ENCODE assay signal across 21 cellular contexts in the genomic region with DNA sequence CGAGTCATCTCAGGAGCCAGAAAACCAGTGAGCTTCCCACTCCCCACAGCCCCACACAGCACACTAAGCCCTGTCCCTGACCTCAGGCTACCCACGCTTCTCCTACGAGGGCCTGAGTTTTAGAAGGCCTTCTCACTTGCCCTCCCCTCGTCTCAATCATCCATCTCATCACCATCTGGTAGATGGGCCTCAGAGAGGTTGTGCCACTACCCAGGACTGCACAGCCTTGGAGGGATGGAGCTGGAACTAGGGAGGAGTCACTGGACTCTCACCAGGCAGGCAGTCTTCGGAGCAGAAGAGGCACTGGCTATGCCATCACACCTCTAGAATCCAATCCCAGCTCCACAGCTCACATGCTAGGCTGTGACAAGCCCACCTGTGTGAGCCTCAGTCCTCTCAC. TPM values are rescaled to one million over a fixed set of nuclear protein-coding genes. Genes with fewer than 3 reads are reported as not detected.
A peak's percentile ranks its signal among the peaks of the same experiment; 100 is the strongest.
DNase-seq lines count a peak whose midpoint lies in the region; ATAC-seq and TF ChIP-seq lines count a peak whose summit lies in the region.
"Had no signal": no experiment of that assay in that cellular context is flagged by ENCODE, and none has a peak within 500 bp of the region (broad histone marks: within the 10 kb centered on the region; RNA-seq: fewer than 3 reads in every experiment).

No MANE protein-coding gene starts in this region.

- TF ChIP-seq POLR2A in esophagus squamous epithelium (IDR thresholded peaks at IDR 0.05) (no peak), stomach (IDR thresholded peaks at IDR 0.05) (no peak)

- H3K9me3 ChIP-seq in CD4-positive, CD25-positive, alpha-beta regulatory T cell (ENCODE audit: control insufficient read depth in 2 of 2, low read length in 2 of 2) = no peaks in the 10 kb centered on the region
- no peaks in the 10 kb centered on the region for H3K9me3 ChIP-seq in HEK293 (ENCODE audit: control insufficient read depth, insufficient read depth, low read depth, low read length)
- H3K9me3 ChIP-seq in esophagus squamous epithelium = no peaks in the 10 kb centered on the region
- H3K9me3 ChIP-seq in stomach = no peaks in the 10 kb centered on the region
- H3K9me3 ChIP-seq: psoas muscle had no signal

- WGBS in esophagus squamous epithelium, 2 donors = 90 to 93% methylated on average over 3 to 4 of the region's 5 CpGs
- 89 to 98% (median 92%) methylated on average over 5 of the region's 5 CpGs for WGBS in stomach, 5 donors

- no peaks in the 10 kb centered on the region for H3K9me3 Mint-ChIP-seq in CD4-positive, CD25-positive, alpha-beta regulatory T cell
- no peaks in the 10 kb centered on the region for H3K9me3 Mint-ChIP-seq in nephron progenitor cell
- H3K9me3 Mint-ChIP-seq: activated B cell treated with CpG ODN at 0.5 μM for 24 hours; activated CD4-positive, alpha-beta memory T cell treated with anti-CD3 and anti-CD28 coated beads for 36 hours; activated T-cell treated with anti-CD3 and anti-CD28 coated beads, Interleukin-2, amount 50 U/mL, for 4 hours; brain; neural progenitor cell had no signal

- TF ChIP-seq CTCF in HEK293 (tag by site-specific recombination; IDR thresholded peaks at IDR 0.05) (no peak), esophagus squamous epithelium (IDR thresholded peaks at IDR 0.05) (no peak), stomach (IDR thresholded peaks at IDR 0.05) (no peak), nephron progenitor cell (IDR thresholded peaks at IDR 0.05) (no peak)

- H3K27ac ChIP-seq in CD4-positive, CD25-positive, alpha-beta regulatory T cell (ENCODE audit: insufficient read depth, low read length, poor library complexity, severe bottlenecking) = no peak overlapping the region
- H3K27ac ChIP-seq in HEK293 (ENCODE audit: extremely low read depth, low read depth, low read length) (no peak overlapping the region), esophagus squamous epithelium (peak overlapping the region; percentile 19 to 80 (median 74)), stomach (peak overlapping the region in 4 of 5 donors; percentile 53 to 77 (median 60))
- H3K27ac ChIP-seq: neural progenitor cell, psoas muscle, SK-N-MC had no signal

- intact Hi-C loops in esophagus squamous epithelium (cut with DNase I) (no loop called here), stomach (cut with DNase I; ENCODE audit: low total_unique reads) (no loop called here)

- H3K4me3 Mint-ChIP-seq in CD4-positive, CD25-positive, alpha-beta regulatory T cell = no peak overlapping the region
- H3K4me3 Mint-ChIP-seq in nephron progenitor cell = no peak overlapping the region
- H3K4me3 Mint-ChIP-seq: activated B cell treated with CpG ODN at 0.5 μM for 24 hours; activated CD4-positive, alpha-beta memory T cell treated with anti-CD3 and anti-CD28 coated beads for 36 hours; activated T-cell treated with anti-CD3 and anti-CD28 coated beads, Interleukin-2, amount 50 U/mL, for 4 hours; brain; neural progenitor cell had no signal

- H3K4me1 Mint-ChIP-seq in CD4-positive, CD25-positive, alpha-beta regulatory T cell = peaks cover 4 to 62% (median 40%) of the 10 kb centered on the region in 4 donors
- peaks cover 46% of the 10 kb centered on the region for H3K4me1 Mint-ChIP-seq in nephron progenitor cell

- no peaks in the 10 kb centered on the region for H3K36me3 Mint-ChIP-seq in CD4-positive, CD25-positive, alpha-beta regulatory T cell
- H3K36me3 Mint-ChIP-seq in nephron progenitor cell (ENCODE audit: low read depth) = no peaks in the 10 kb centered on the region
- H3K36me3 Mint-ChIP-seq: activated CD4-positive, alpha-beta memory T cell treated with anti-CD3 and anti-CD28 coated beads for 36 hours; brain; neural progenitor cell had no signal

- ATAC-seq in CD4-positive, CD25-positive, alpha-beta regulatory T cell (ENCODE audit: low read depth in 2 of 2) = no peak
- ATAC-seq: activated T-cell treated with anti-CD3 and anti-CD28 coated beads, Interleukin-2, amount 50 U/mL, for 4 hours; left lobe of liver; psoas muscle had no signal

- CTCF ChIA-PET in HEK293 (lab: Yijun Ruan, JAX) = no interaction called here

- no peak overlapping the region for H3K4me3 ChIP-seq in CD4-positive, CD25-positive, alpha-beta regulatory T cell (ENCODE audit: low read depth, low read length)
- H3K4me3 ChIP-seq in HEK293 (ENCODE audit: low read depth, low read length) (no peak overlapping the region), esophagus squamous epithelium (no peak overlapping the region), stomach (no peak overlapping the region)
- H3K4me3 ChIP-seq: neural progenitor cell, psoas muscle, SK-N-MC had no signal

- H3K27ac Mint-ChIP-seq in CD4-positive, CD25-positive, alpha-beta regulatory T cell = peak overlapping the region in 2 of 3 donors; percentile 42 to 58
- H3K27ac Mint-ChIP-seq in nephron progenitor cell = no peak overlapping the region
- H3K27ac Mint-ChIP-seq: activated B cell treated with CpG ODN at 0.5 μM for 24 hours; activated CD4-positive, alpha-beta memory T cell treated with anti-CD3 and anti-CD28 coated beads for 36 hours; brain; neural progenitor cell had no signal

- H3K27me3 ChIP-seq in CD4-positive, CD25-positive, alpha-beta regulatory T cell (ENCODE audit: control insufficient read depth, insufficient read depth, low read length) = no peaks in the 10 kb centered on the region
- H3K27me3 ChIP-seq in esophagus squamous epithelium (no peaks in the 10 kb centered on the region), stomach (no peaks in the 10 kb centered on the region)
- H3K27me3 ChIP-seq: neural progenitor cell had no signal

- POLR2A ChIA-PET in HEK293 (lab: Yijun Ruan, JAX) = no interaction called here

- TF ChIP-seq EP300 in stomach (IDR thresholded peaks at IDR 0.05) = no peak

- H3K27me3 Mint-ChIP-seq in CD4-positive, CD25-positive, alpha-beta regulatory T cell = no peaks in the 10 kb centered on the region
- peaks cover 7% of the 10 kb centered on the region for H3K27me3 Mint-ChIP-seq in nephron progenitor cell (ENCODE audit: low read depth, poor library complexity)
- H3K27me3 Mint-ChIP-seq: activated B cell treated with CpG ODN at 0.5 μM for 24 hours; activated CD4-positive, alpha-beta memory T cell treated with anti-CD3 and anti-CD28 coated beads for 36 hours; brain had no signal

- DNase-seq in CD4-positive, CD25-positive, alpha-beta regulatory T cell = no peak
- DNase-seq in esophagus squamous epithelium (lab: John Stamatoyannopoulos, UW) (no peak), stomach (no peak), AML-193 (lab: John Stamatoyannopoulos, UW) (no peak), nephron progenitor cell (no peak)
- DNase-seq in central memory CD4-positive, alpha-beta T cell = no peak
- DNase-seq: activated B cell treated with CpG ODN at 0.5 μM for 24 hours; activated CD4-positive, alpha-beta memory T cell treated with anti-CD3 and anti-CD28 coated beads for 36 hours; activated T-cell treated with anti-CD3 and anti-CD28 coated beads, Interleukin-2, amount 50 U/mL, for 4 hours; COR-L47; head of caudate nucleus; NCI-H1092 treated with DMSO at 0.1 percent for 48 hours; NCI-H2081; psoas muscle; stimulated activated CD4-positive, alpha-beta T cell treated with anti-CD3 and anti-CD28 coated beads, Interleukin-4, amount 100 ng/mL, for 1 hour; substantia nigra had no signal

- no peaks in the 10 kb centered on the region for H3K36me3 ChIP-seq in CD4-positive, CD25-positive, alpha-beta regulatory T cell (ENCODE audit: control insufficient read depth, insufficient read depth, low read length)
- no peaks in the 10 kb centered on the region for H3K36me3 ChIP-seq in HEK293 (ENCODE audit: control insufficient read depth in 2 of 2, insufficient read depth in 1 of 2, low read length in 2 of 2)
- H3K36me3 ChIP-seq in esophagus squamous epithelium = no peaks in the 10 kb centered on the region
- no peaks in the 10 kb centered on the region for H3K36me3 ChIP-seq in stomach
- H3K36me3 ChIP-seq: neural progenitor cell had no signal

- H3K4me1 ChIP-seq in CD4-positive, CD25-positive, alpha-beta regulatory T cell (ENCODE audit: control insufficient read depth, insufficient read depth, low read length, poor library complexity, severe bottlenecking) = peaks cover 29% of the 10 kb centered on the region
- H3K4me1 ChIP-seq in HEK293 (ENCODE audit: control insufficient read depth, insufficient read depth, low read length) = no peaks in the 10 kb centered on the region
- peaks cover 4 to 75% (median 11%) of the 10 kb centered on the region in 3 donors for H3K4me1 ChIP-seq in esophagus squamous epithelium
- H3K4me1 ChIP-seq in stomach = peaks cover 7 to 66% (median 32%) of the 10 kb centered on the region in 4 donors
- H3K4me1 ChIP-seq: neural progenitor cell, psoas muscle had no signal

TF ChIP-seq in HEK293, 187 proteins besides CTCF, POLR2A, EP300 and RAD21:
- TF ChIP-seq ZNF768 (tag by site-specific recombination; IDR thresholded peaks at IDR 0.05) (peak; percentile 38; the same call in 1 of the 2 replicates), ZNF561 (tag by site-specific recombination; IDR thresholded peaks at IDR 0.05; ENCODE audit: borderline replicate concordance) (no peak), GLIS2 (tag by site-specific recombination; IDR thresholded peaks at IDR 0.05) (no peak)
TF ChIP-seq in HEK293: peak in this region for 1.

RNA-seq across cellular contexts. Expression of gene ITPK1, which starts 52.3 kb away (rescaled TPM):
- total RNA-seq in CD4-positive, CD25-positive, alpha-beta regulatory T cell = 54.1 TPM
- polyA plus RNA-seq in CD4-positive, CD25-positive, alpha-beta regulatory T cell = 10 to 100 TPM; 19.5 to 24.5 (median 21.3) TPM
- total RNA-seq in esophagus squamous epithelium (10 to 100 TPM; 14.2 to 34.5 (median 25.8) TPM), stomach (10 to 100 TPM; 17.8 to 46.3 (median 29.5) TPM)
- polyA plus RNA-seq in stomach = 10 to 100 TPM; 23.3 to 32.8 (median 28.4) TPM

Comparison
In these comparisons a context has a peak if more than half of its experiments do, and no peak if none do; other contexts are left out.
1. H3K27ac ChIP-seq: peak in esophagus squamous epithelium (4 of 4) and stomach (4 of 5); none in CD4-positive, CD25-positive, alpha-beta regulatory T cell (single experiment) and HEK293 (single experiment).